17 cellular contexts compared by ENCODE assay signal in the genomic region with DNA sequence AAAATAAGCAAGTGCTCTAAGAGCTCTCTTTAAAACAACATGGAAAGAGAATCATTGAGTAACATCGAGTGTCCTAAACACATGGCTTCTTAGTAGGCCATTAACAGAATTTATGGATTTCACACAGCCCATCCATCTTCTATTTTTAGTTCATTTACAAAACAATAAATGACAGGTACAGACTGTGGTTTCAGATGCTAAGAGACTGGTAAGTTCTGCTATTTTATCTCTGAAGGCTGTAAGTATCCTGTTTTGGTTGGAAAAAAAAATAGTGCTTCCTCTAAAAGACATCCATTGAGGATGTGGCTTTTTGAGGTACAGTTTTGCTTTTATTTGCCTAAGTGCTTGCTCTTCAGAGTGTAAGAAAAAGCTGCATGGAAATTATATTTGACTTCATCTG. TPM values are rescaled to one million over a fixed set of nuclear protein-coding genes. Genes with fewer than 3 reads are reported as not detected.
DNase-seq lines count a peak whose midpoint lies in the region; ATAC-seq and TF ChIP-seq lines count a peak whose summit lies in the region.
"Had no signal": no experiment of that assay in that cellular context is flagged by ENCODE, and none has a peak within 500 bp of the region (broad histone marks: within the 10 kb centered on the region; RNA-seq: fewer than 3 reads in every experiment).

No MANE protein-coding gene starts in this region.

- peak overlapping the region; percentile 58 for H3K4me3 Mint-ChIP-seq in activated naive CD8-positive, alpha-beta T cell treated with anti-CD3 and anti-CD28 coated beads, Interleukin-2, amount 10 ng/mL, durations not matched to agents 7 days and 5 days
- H3K4me3 Mint-ChIP-seq in activated naive CD8-positive, alpha-beta T cell treated with anti-CD3 and anti-CD28 coated beads for 36 hours: no peak overlapping the region
- H3K4me3 Mint-ChIP-seq: activated CD4-positive, alpha-beta memory T cell treated with anti-CD3 and anti-CD28 coated beads for 36 hours; stimulated activated memory B cell treated with anti-CD40 and anti-IgM and Interleukin-4, amounts not matched to agents 10 μg/mL and 1 μg/mL and 100 μg/mL, for 72 hours had no signal

- H3K9ac ChIP-seq in colonic mucosa (ENCODE audit: low read depth in 2 of 2, low read length in 2 of 2): no peak overlapping the region

- no peak for DNase-seq in activated naive CD8-positive, alpha-beta T cell treated with anti-CD3 and anti-CD28 coated beads, Interleukin-2, amount 10 ng/mL, durations not matched to agents 7 days and 5 days
- DNase-seq in activated naive CD8-positive, alpha-beta T cell treated with anti-CD3 and anti-CD28 coated beads for 36 hours: no peak
- peak; percentile 17 for DNase-seq in LHCN-M2 (ENCODE audit: low read depth)
- DNase-seq in colonic mucosa: no peak
- DNase-seq in retina: no peak
- no peak for DNase-seq in HUDEP-2 (lab: John Stamatoyannopoulos, UW; ENCODE audit: unreplicated experiment in 76 of 76)
- DNase-seq in HT-29 (ENCODE audit: low spot score): no peak
- no peak for DNase-seq in WERI-Rb-1
- DNase-seq: activated CD4-positive, alpha-beta memory T cell treated with anti-CD3 and anti-CD28 coated beads for 36 hours; activated naive CD4-positive, alpha-beta T cell treated with Interleukin-2 at 50 U/mL for 16 hours; caudate nucleus; DMS79; midbrain; NCI-H1436 treated with DMSO at 0.1 percent for 48 hours; stimulated activated CD4-positive, alpha-beta T cell treated with anti-CD3 and anti-CD28 coated beads, Interleukin-1b, Interleukin-23, amount 100 ng/mL, for 48 hours; SW 1271 had no signal

- H3K27me3 ChIP-seq in colonic mucosa: no peaks in the 10 kb centered on the region
- H3K27me3 ChIP-seq in WERI-Rb-1 (ENCODE audit: insufficient read depth, low read depth, severe bottlenecking): no peaks in the 10 kb centered on the region

- POLR2A ChIA-PET in activated naive CD8-positive, alpha-beta T cell treated with anti-CD3 and anti-CD28 coated beads, Interleukin-2, amount 10 ng/mL, durations not matched to agents 7 days and 5 days (lab: Charles Lee): no interaction called here

- H3K4me1 Mint-ChIP-seq in activated naive CD8-positive, alpha-beta T cell treated with anti-CD3 and anti-CD28 coated beads, Interleukin-2, amount 10 ng/mL, durations not matched to agents 7 days and 5 days: peaks cover 22% of the 10 kb centered on the region
- peaks cover 21% of the 10 kb centered on the region for H3K4me1 Mint-ChIP-seq in activated naive CD8-positive, alpha-beta T cell treated with anti-CD3 and anti-CD28 coated beads for 36 hours
- H3K4me1 Mint-ChIP-seq: stimulated activated memory B cell treated with anti-CD40 and anti-IgM and Interleukin-4, amounts not matched to agents 10 μg/mL and 1 μg/mL and 100 μg/mL, for 72 hours had no signal

- ATAC-seq in activated naive CD8-positive, alpha-beta T cell treated with anti-CD3 and anti-CD28 coated beads, Interleukin-2, amount 10 ng/mL, durations not matched to agents 7 days and 5 days (ENCODE audit: low read depth): peak; percentile 88
- ATAC-seq: stimulated activated memory B cell treated with anti-CD40 and anti-IgM and Interleukin-4, amounts not matched to agents 10 μg/mL and 1 μg/mL and 100 μg/mL, for 72 hours had no signal

- H3K9me3 Mint-ChIP-seq in activated naive CD8-positive, alpha-beta T cell treated with anti-CD3 and anti-CD28 coated beads, Interleukin-2, amount 10 ng/mL, durations not matched to agents 7 days and 5 days: no peaks in the 10 kb centered on the region
- H3K9me3 Mint-ChIP-seq in activated naive CD8-positive, alpha-beta T cell treated with anti-CD3 and anti-CD28 coated beads for 36 hours: no peaks in the 10 kb centered on the region
- H3K9me3 Mint-ChIP-seq: activated CD4-positive, alpha-beta memory T cell treated with anti-CD3 and anti-CD28 coated beads for 36 hours; stimulated activated memory B cell treated with anti-CD40 and anti-IgM and Interleukin-4, amounts not matched to agents 10 μg/mL and 1 μg/mL and 100 μg/mL, for 72 hours had no signal

- peaks cover 4% of the 10 kb centered on the region for H3K4me1 ChIP-seq in colonic mucosa

- H3K36me3 ChIP-seq in colonic mucosa: no peaks in the 10 kb centered on the region
- no peaks in the 10 kb centered on the region for H3K36me3 ChIP-seq in WERI-Rb-1

- H3K4me3 ChIP-seq in colonic mucosa: no peak overlapping the region
- H3K4me3 ChIP-seq in WERI-Rb-1 (ENCODE audit: low read depth, low read length): no peak overlapping the region

- intact Hi-C loops in colonic mucosa (cut with DNase I): no loop called here

- H3K27ac Mint-ChIP-seq in activated naive CD8-positive, alpha-beta T cell treated with anti-CD3 and anti-CD28 coated beads, Interleukin-2, amount 10 ng/mL, durations not matched to agents 7 days and 5 days: peak overlapping the region; percentile 59
- no peak overlapping the region for H3K27ac Mint-ChIP-seq in activated naive CD8-positive, alpha-beta T cell treated with anti-CD3 and anti-CD28 coated beads for 36 hours
- H3K27ac Mint-ChIP-seq: activated CD4-positive, alpha-beta memory T cell treated with anti-CD3 and anti-CD28 coated beads for 36 hours; stimulated activated memory B cell treated with anti-CD40 and anti-IgM and Interleukin-4, amounts not matched to agents 10 μg/mL and 1 μg/mL and 100 μg/mL, for 72 hours had no signal

- TF ChIP-seq CTCF in colonic mucosa (IDR thresholded peaks at IDR 0.05) (no peak), WERI-Rb-1 (IDR thresholded peaks at IDR 0.05; ENCODE audit: low read depth, low read length) (no peak)

- H3K36me3 Mint-ChIP-seq in activated naive CD8-positive, alpha-beta T cell treated with anti-CD3 and anti-CD28 coated beads, Interleukin-2, amount 10 ng/mL, durations not matched to agents 7 days and 5 days: no peaks in the 10 kb centered on the region
- no peaks in the 10 kb centered on the region for H3K36me3 Mint-ChIP-seq in activated naive CD8-positive, alpha-beta T cell treated with anti-CD3 and anti-CD28 coated beads for 36 hours
- H3K36me3 Mint-ChIP-seq: activated CD4-positive, alpha-beta memory T cell treated with anti-CD3 and anti-CD28 coated beads for 36 hours; stimulated activated memory B cell treated with anti-CD40 and anti-IgM and Interleukin-4, amounts not matched to agents 10 μg/mL and 1 μg/mL and 100 μg/mL, for 72 hours had no signal

- H3K27ac ChIP-seq in colonic mucosa (peak overlapping the region; percentile 74), WERI-Rb-1 (no peak overlapping the region)

- H3K9me3 ChIP-seq in colonic mucosa (no peaks in the 10 kb centered on the region), WERI-Rb-1 (ENCODE audit: severe bottlenecking) (no peaks in the 10 kb centered on the region)

- H3K27me3 Mint-ChIP-seq in activated naive CD8-positive, alpha-beta T cell treated with anti-CD3 and anti-CD28 coated beads, Interleukin-2, amount 10 ng/mL, durations not matched to agents 7 days and 5 days: peaks cover 2% of the 10 kb centered on the region
- H3K27me3 Mint-ChIP-seq in activated naive CD8-positive, alpha-beta T cell treated with anti-CD3 and anti-CD28 coated beads for 36 hours: no peaks in the 10 kb centered on the region
- H3K27me3 Mint-ChIP-seq: activated CD4-positive, alpha-beta memory T cell treated with anti-CD3 and anti-CD28 coated beads for 36 hours; stimulated activated memory B cell treated with anti-CD40 and anti-IgM and Interleukin-4, amounts not matched to agents 10 μg/mL and 1 μg/mL and 100 μg/mL, for 72 hours had no signal

RNA-seq across cellular contexts. Expression of a gene that starts 27.4 kb away (rescaled TPM):
- under 1 TPM; 0.14 to 0.17 TPM for total RNA-seq in activated naive CD8-positive, alpha-beta T cell treated with anti-CD3 and anti-CD28 coated beads, Interleukin-2, amount 10 ng/mL, durations not matched to agents 7 days and 5 days
- 1 to 10 TPM; 1.6 to 2.0 TPM for total RNA-seq in activated naive CD8-positive, alpha-beta T cell treated with anti-CD3 and anti-CD28 coated beads for 36 hours
- total RNA-seq in LHCN-M2 (2014; rRNA removed) (84.0 and 95.9 TPM in 2 replicates), colonic mucosa (10 to 100 TPM; 13.3 to 27.1 TPM)
- polyA plus RNA-seq in LHCN-M2 (2012): 36.7 TPM
- 30.7 and 31.4 TPM in 2 replicates for total RNA-seq in HT-29 (2014; rRNA removed; shearing (Covaris generic))

Comparison
In these comparisons a context has a peak if more than half of its experiments do, and no peak if none do; other contexts are left out.
1. RNA of a gene that starts 27.4 kb away (total RNA-seq): 84.0 to 95.9 TPM in LHCN-M2, 30.7 to 31.4 TPM in HT-29 and 13.3 to 27.1 TPM in colonic mucosa; 1.6 to 2.0 TPM in activated naive CD8-positive, alpha-beta T cell treated with anti-CD3 and anti-CD28 coated beads for 36 hours and 0.14 to 0.17 TPM in activated naive CD8-positive, alpha-beta T cell treated with anti-CD3 and anti-CD28 coated beads, Interleukin-2, amount 10 ng/mL, durations not matched to agents 7 days and 5 days; every median in the first group is over 4 times any median in the second.